Comparison of ENCODE assay signal across 1 cellular context in genomic region chr2:186624276-186624675, GRCh38.
TF ChIP-seq lines count a peak whose summit lies in the region.

No MANE protein-coding gene starts in this region.

TF ChIP-seq in GM12878, 131 proteins besides CTCF, POLR2A, EP300 and RAD21 (continued from another document):
- TF ChIP-seq ZNF592 (IDR thresholded peaks at IDR 0.05) (no peak), TCF7 (IDR thresholded peaks at IDR 0.05; ENCODE audit: borderline replicate concordance) (no peak)
